ENCODE assay signal across 15 cellular contexts in genomic region chr16:22634913-22635312, GRCh38.
"Had no signal": no experiment of that assay in that cellular context is flagged by ENCODE, and none has a peak within 500 bp of the region (broad histone marks: within the 10 kb centered on the region; RNA-seq: fewer than 3 reads in every experiment).

No MANE protein-coding gene starts in this region.

- H3K27me3 ChIP-seq: upper lobe of left lung had no signal

- H3K4me3 ChIP-seq: esophagus muscularis mucosa, gastroesophageal sphincter, heart right ventricle, sigmoid colon, thoracic aorta, upper lobe of left lung had no signal

- H3K27ac ChIP-seq: esophagus muscularis mucosa, gastroesophageal sphincter, heart right ventricle, sigmoid colon, thoracic aorta, upper lobe of left lung, WERI-Rb-1 had no signal

- H3K9me3 ChIP-seq: thoracic aorta had no signal

- ATAC-seq: activated T-helper 17 cell treated with anti-CD3 and anti-CD28 coated beads, Interleukin-2, amount 50 U/mL, for 72 hours; gastroesophageal sphincter; heart right ventricle; stimulated activated naive B cell treated with anti-CD40 and anti-IgM and Interleukin-4, amounts not matched to agents 10 μg/mL and 1 μg/mL and 100 μg/mL, for 72 hours had no signal

- DNase-seq: activated CD4-positive, alpha-beta T cell treated with anti-CD3 and anti-CD28 coated beads, Interleukin-2, amount 50 U/mL, for 4 hours; activated naive CD4-positive, alpha-beta T cell; activated naive CD8-positive, alpha-beta T cell treated with anti-CD3 and anti-CD28 coated beads for 36 hours; activated T-cell treated with anti-CD3 and anti-CD28 coated beads, Interleukin-2, amount 50 U/mL, for 1 hour; amniotic stem cell; effector CD8-positive, alpha-beta T cell; heart right ventricle; sigmoid colon; stimulated activated naive B cell treated with anti-CD40 and anti-IgM and Interleukin-4, amounts not matched to agents 10 μg/mL and 1 μg/mL and 100 μg/mL, for 72 hours; upper lobe of left lung; WERI-Rb-1 had no signal

- H3K4me1 ChIP-seq: esophagus muscularis mucosa, gastroesophageal sphincter, heart right ventricle, sigmoid colon, upper lobe of left lung had no signal

- H3K36me3 ChIP-seq: esophagus muscularis mucosa, gastroesophageal sphincter, heart right ventricle, sigmoid colon, thoracic aorta, upper lobe of left lung, WERI-Rb-1 had no signal
